Comparison of ENCODE assay signal across 16 cellular contexts in genomic region chr3:122928396-122929187, GRCh38.
"Had no signal": no experiment of that assay in that cellular context is flagged by ENCODE, and none has a peak within 500 bp of the region (broad histone marks: within the 10 kb centered on the region; RNA-seq: fewer than 3 reads in every experiment).

No MANE protein-coding gene starts in this region.

- ATAC-seq: left lobe of liver, psoas muscle had no signal

- H3K4me1 ChIP-seq: psoas muscle had no signal

- H3K36me3 ChIP-seq: heart left ventricle had no signal

- H3K4me3 ChIP-seq: coronary artery, heart left ventricle, lung, psoas muscle had no signal

- FAIRE-seq: endometrium, frontal cortex, kidney had no signal

- H3K9me3 ChIP-seq: heart left ventricle, psoas muscle had no signal

- DNase-seq: activated B cell treated with CpG ODN at 0.5 μM for 24 hours; activated CD4-positive, alpha-beta memory T cell treated with anti-CD3 and anti-CD28 coated beads for 36 hours; activated CD4-positive, alpha-beta T cell treated with anti-CD3 and anti-CD28 coated beads for 4 hours; activated naive CD4-positive, alpha-beta T cell; activated T-cell treated with anti-CD3 and anti-CD28 coated beads for 4 hours; aorta; heart left ventricle; kidney; midbrain; psoas muscle; trophoblast cell had no signal

- H3K27ac ChIP-seq: coronary artery, heart left ventricle, psoas muscle had no signal
